9 cellular contexts compared by ENCODE assay signal in the genomic region with DNA sequence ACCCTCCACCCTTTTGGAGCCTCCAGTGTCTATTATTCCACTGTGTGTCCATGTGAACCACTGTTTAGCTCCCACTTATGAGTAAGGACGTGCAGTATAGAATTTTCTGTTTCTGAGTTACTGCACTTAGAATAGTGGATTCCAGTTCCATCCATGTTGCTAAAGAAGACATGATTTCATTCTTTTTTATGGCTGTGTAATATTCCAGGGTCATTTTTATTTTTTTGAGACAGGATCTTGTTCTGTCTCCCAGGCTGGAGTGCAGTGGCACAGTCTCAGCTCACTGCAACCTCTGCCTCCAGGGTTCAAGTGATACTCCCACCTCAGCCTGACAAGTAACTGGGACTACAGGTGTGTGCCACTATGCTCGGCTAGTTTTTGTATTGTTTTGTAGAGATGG.
"Had no signal": no experiment of that assay in that cellular context is flagged by ENCODE, and none has a peak within 500 bp of the region (broad histone marks: within the 10 kb centered on the region; RNA-seq: fewer than 3 reads in every experiment).

No MANE protein-coding gene starts in this region.

- H3K4me3 ChIP-seq: GM23248, HAP-1 had no signal

- H3K36me3 ChIP-seq: HAP-1 had no signal

- H3K27ac ChIP-seq: GM23248 had no signal

- DNase-seq: GM23248, GOT3, H7, H9, HCEC 1CT, HFFc6 had no signal

- H3K9me3 Mint-ChIP-seq: GM23338, H9, HFFc6 had no signal

- H3K9me3 ChIP-seq: HAP-1 had no signal

- H2AFZ ChIP-seq: GM23248, GM23338 had no signal

- H3K27ac Mint-ChIP-seq: GM23338, H9, HFFc6 had no signal

- ATAC-seq: GM23338, HCT116 had no signal

- H3K9ac ChIP-seq: GM23248 had no signal

- H3K4me3 Mint-ChIP-seq: GM23338, H9, HFFc6 had no signal
